ENCODE assay signal across 10 cellular contexts in the genomic region with DNA sequence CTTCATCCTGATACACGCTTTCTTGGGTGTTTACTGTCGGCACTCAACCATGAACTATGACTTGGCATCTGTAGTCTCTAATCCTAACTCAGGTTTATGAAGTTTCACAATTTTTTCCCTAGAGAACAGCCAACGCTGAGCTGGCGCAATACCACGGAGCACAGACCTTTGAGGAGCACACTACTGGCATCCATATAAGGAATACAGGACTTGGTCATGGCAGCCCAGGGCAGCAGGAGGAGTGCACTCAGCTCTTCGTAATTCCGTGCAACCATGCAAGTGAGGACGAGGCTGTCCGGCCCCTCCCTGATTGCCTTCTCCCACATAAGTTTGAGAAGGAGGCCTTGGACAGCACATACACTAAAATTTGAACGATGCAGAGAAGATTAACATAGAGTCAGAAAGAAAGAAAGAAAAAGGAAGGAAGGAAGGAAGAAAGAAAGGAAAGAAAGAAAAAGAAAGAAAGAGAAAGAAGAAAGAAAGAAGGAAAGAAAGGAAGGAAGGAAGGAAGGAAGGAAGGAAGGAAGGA. TPM values are rescaled to one million over a fixed set of nuclear protein-coding genes. Genes with fewer than 3 reads are reported as not detected.
A peak's percentile ranks its signal among the peaks of the same experiment; 100 is the strongest.
DNase-seq lines count a peak whose midpoint lies in the region; ATAC-seq and TF ChIP-seq lines count a peak whose summit lies in the region.
"Had no signal": no experiment of that assay in that cellular context is flagged by ENCODE, and none has a peak within 500 bp of the region (broad histone marks: within the 10 kb centered on the region; RNA-seq: fewer than 3 reads in every experiment).

No MANE protein-coding gene starts in this region.

- TF ChIP-seq CTCF in AG10803 (conservative IDR thresholded peaks at IDR 0.05; ENCODE audit: low read length) = no peak
- no peak for TF ChIP-seq CTCF in fibroblast of mammary gland (conservative IDR thresholded peaks at IDR 0.05; ENCODE audit: control insufficient read depth, insufficient read depth, low read depth, low read length)
- TF ChIP-seq CTCF in omental fat pad (IDR thresholded peaks at IDR 0.05) = no peak
- TF ChIP-seq CTCF in H9 (conservative IDR thresholded peaks at IDR 0.05) = no peak

- H3K4me1 ChIP-seq in H9 (ENCODE audit: insufficient read depth, low read length) = no peaks in the 10 kb centered on the region; the same call in 1 of the 2 replicates

- H2BK5ac ChIP-seq in H9 (ENCODE audit: insufficient read length, low read length) = no peak overlapping the region

- no peak overlapping the region for H3T11ph ChIP-seq in H9 (ENCODE audit: low read length)

- no peak overlapping the region for H3K4ac ChIP-seq in H9 (ENCODE audit: low read depth, low read length)

- no peak overlapping the region for H3K4me3 Mint-ChIP-seq in H9

- no peak overlapping the region for H3K9ac ChIP-seq in H9 (ENCODE audit: extremely low read depth, insufficient read length, low read length)

- H3K79me1 ChIP-seq in H9 (ENCODE audit: insufficient read depth, low read depth, low read length, poor library complexity, severe bottlenecking) = no peaks in the 10 kb centered on the region

- no peak overlapping the region for H2BK20ac ChIP-seq in H9 (ENCODE audit: low read depth, low read length, poor library complexity, severe bottlenecking)

- H3K4me1 Mint-ChIP-seq in H9 = peaks cover 17 to 30% of the 10 kb centered on the region in 2 experiments

- H4K20me1 ChIP-seq in H9 (ENCODE audit: control insufficient read depth, insufficient read depth, insufficient read length) = no peaks in the 10 kb centered on the region

- H3K4me3 ChIP-seq in AG10803 (ENCODE audit: low read length) (no peak overlapping the region), fibroblast of mammary gland (ENCODE audit: control insufficient read depth, low read depth, low read length) (no peak overlapping the region)

- H2BK15ac ChIP-seq in H9 (ENCODE audit: low read depth, low read length) = no peak overlapping the region

- no peaks in the 10 kb centered on the region for H3K27me3 Mint-ChIP-seq in H9 (ENCODE audit: low read depth)

- no peaks in the 10 kb centered on the region; a peak in 1 of 7 replicates for H3K36me3 Mint-ChIP-seq in H9 (ENCODE audit: insufficient read depth in 1 of 3, low read depth in 3 of 3)

- H3K9me3 Mint-ChIP-seq in H9 = no peaks in the 10 kb centered on the region; a peak in 1 of 5 replicates

- peak; percentile 95 for ATAC-seq in omental fat pad (ENCODE audit: low FRiP score)
- ATAC-seq in HG02610 (IDR thresholded peaks at IDR 0.05; ENCODE audit: unreplicated experiment) = no peak

- no peaks in the 10 kb centered on the region for H3K23me2 ChIP-seq in H9 (ENCODE audit: insufficient read length, low read depth, low read length, poor library complexity, severe bottlenecking)

- no peak overlapping the region for H4K5ac ChIP-seq in H9 (ENCODE audit: insufficient read length, low read depth, low read length)

- no peak overlapping the region for H3K23ac ChIP-seq in H9 (ENCODE audit: insufficient read length, low read depth, low read length)

- H3K18ac ChIP-seq in H9 (ENCODE audit: insufficient read length, low read depth, low read length) = no peak overlapping the region

- H3K79me2 ChIP-seq in H9 (ENCODE audit: insufficient read depth, low read length) = no peaks in the 10 kb centered on the region

- no peaks in the 10 kb centered on the region for H3K9me3 ChIP-seq in H9 (ENCODE audit: control insufficient read depth, low read depth, low read length)

- peak; percentile 36 for DNase-seq in AG10803 (ENCODE audit: low read depth)
- peak; percentile 79 for DNase-seq in NCI-H510A treated with DMSO at 0.1 percent for 48 hours (lab: John Stamatoyannopoulos, UW)
- DNase-seq in fibroblast of mammary gland (ENCODE audit: low read depth) = peak; percentile 97
- peak; percentile 26 for DNase-seq in omental fat pad (ENCODE audit: low spot score)
- DNase-seq in G401 (ENCODE audit: low spot score) = no peak
- DNase-seq in H9 = no peak
- no peak for DNase-seq in amygdala (lab: John Stamatoyannopoulos, UW)
- DNase-seq: stimulated activated CD4-positive, alpha-beta T cell treated with anti-CD3 and anti-CD28 coated beads, Interleukin-2, amount 100 ng/mL, for 48 hours; SW 1271 had no signal

- WGBS in H9 (ENCODE audit: extremely low coverage, insufficient read length, low lambda C conversion rate) = no CpG with 5 or more reads among the region's 10 CpGs

- H3K4me2 ChIP-seq in H9 (ENCODE audit: insufficient read depth, insufficient read length, low read length) = no peak overlapping the region

- H3K27ac Mint-ChIP-seq in H9 = peak overlapping the region in 1 of 3 experiments; percentile 76; a peak in 1 of 7 replicates

- H4K91ac ChIP-seq in H9 (ENCODE audit: insufficient read length, low read depth, low read length) = no peak overlapping the region

- H3K27me3 ChIP-seq in H9 (ENCODE audit: insufficient read depth, low read length) = no peaks in the 10 kb centered on the region

- no peak overlapping the region for H2BK120ac ChIP-seq in H9 (ENCODE audit: low read depth, low read length, poor library complexity, severe bottlenecking)

- H3K14ac ChIP-seq in H9 (ENCODE audit: insufficient read depth, low read length) = no peak overlapping the region

- in situ Hi-C loops in G401 (cut with HindIII; ENCODE audit: low sequenced_read_pairs) = no loop called here

- H2AK5ac ChIP-seq in H9 (ENCODE audit: insufficient read length, low read length) = no peak overlapping the region

- no peak overlapping the region for H2BK12ac ChIP-seq in H9 (ENCODE audit: insufficient read length, low read depth, low read length)

- H4K8ac ChIP-seq in H9 (replicated peaks; ENCODE audit: insufficient read length, low read depth, low read length) = no peak overlapping the region

- no peak overlapping the region for H3K27ac ChIP-seq in H9 (ENCODE audit: insufficient read length, low read depth, low read length)

- H3K56ac ChIP-seq in H9 (ENCODE audit: insufficient read length, low read depth, low read length) = no peak overlapping the region

- H2AFZ ChIP-seq in H9 (ENCODE audit: low read length) = no peak overlapping the region

RNA-seq across cellular contexts. Expression of a gene that starts 41.0 kb away (rescaled TPM):
- total RNA-seq in omental fat pad (100 to 1,000 TPM; 119 to 168 (median 146) TPM), H9 (2021) (57.7 and 58.0 TPM in 2 replicates)
- 0.06 TPM in 1 of 2 replicates, not detected in the other for total RNA-seq in G401 (2014; rRNA removed; shearing (Covaris generic))

Comparison
In these comparisons a context has a peak if more than half of its experiments do, and no peak if none do; other contexts are left out.
1. DNase-seq: peak in AG10803 (single experiment), NCI-H510A treated with DMSO at 0.1 percent for 48 hours (single experiment), fibroblast of mammary gland (single experiment) and omental fat pad (single experiment); none in G401 (single experiment), H9 (single experiment) and amygdala (0 of 56).
2. RNA of a gene that starts 41.0 kb away (total RNA-seq): 119 to 168 TPM in omental fat pad and 57.7 to 58.0 TPM in H9; 0.06 TPM in G401; every median in the first group is over 10 times any median in the second.